ENCODE assay signal across 9 cellular contexts in genomic region chr20:52047811-52048302, GRCh38.
DNase-seq lines count a peak whose midpoint lies in the region; ATAC-seq and TF ChIP-seq lines count a peak whose summit lies in the region.
"Had no signal": no experiment of that assay in that cellular context is flagged by ENCODE, and none has a peak within 500 bp of the region (broad histone marks: within the 10 kb centered on the region; RNA-seq: fewer than 3 reads in every experiment).

No MANE protein-coding gene starts in this region.

- POLR2A ChIA-PET in SK-N-SH (lab: Yijun Ruan, JAX) = no interaction called here

- H3F3A ChIP-seq in SK-N-SH (replicated peaks; ENCODE audit: insufficient read depth) = no peaks in the 10 kb centered on the region

- no peaks in the 10 kb centered on the region for H3K9me2 ChIP-seq in SK-N-SH

- no peaks in the 10 kb centered on the region for H4K20me1 ChIP-seq in SK-N-SH (ENCODE audit: insufficient read depth)

- DNase-seq in SK-N-SH (no peak), NCI-H2196 (lab: John Stamatoyannopoulos, UW; ENCODE audit: unreplicated experiment) (no peak), NCI-H748 treated with DMSO at 0.1 percent for 48 hours (lab: John Stamatoyannopoulos, UW) (no peak), lower lobe of right lung (no peak)
- peak; percentile 53 for DNase-seq in activated CD8-positive, alpha-beta memory T cell treated with anti-CD3 and anti-CD28 coated beads, Interleukin-2, amount 50 U/mL, for 48 hours
- DNase-seq in stimulated activated CD8-positive, alpha-beta memory T cell treated with anti-CD3 and anti-CD28 coated beads, Interleukin-7, amount 100 ng/mL, for 24 hours (ENCODE audit: low read depth) = peak; percentile 3
- DNase-seq: tibial artery had no signal

- no peak overlapping the region for H2AFZ ChIP-seq in SK-N-SH (ENCODE audit: low read depth)

- H3K27me3 ChIP-seq in SK-N-SH (ENCODE audit: insufficient read depth) (no peaks in the 10 kb centered on the region), iPS-15b (ENCODE audit: control insufficient read depth, insufficient read depth, low read length) (no peaks in the 10 kb centered on the region), lower lobe of right lung (ENCODE audit: low read depth) (no peaks in the 10 kb centered on the region)
- H3K27me3 ChIP-seq: tibial artery had no signal

- no peaks in the 10 kb centered on the region for H3K36me3 ChIP-seq in SK-N-SH (replicated peaks in 1 of 2; ENCODE audit: control insufficient read depth in 1 of 2, insufficient read depth in 2 of 2, low read length in 1 of 2)
- no peaks in the 10 kb centered on the region for H3K36me3 ChIP-seq in iPS-15b (ENCODE audit: control insufficient read depth, insufficient read depth, low read length)
- no peaks in the 10 kb centered on the region for H3K36me3 ChIP-seq in lower lobe of right lung
- H3K36me3 ChIP-seq: tibial artery had no signal

- intact Hi-C loops in lower lobe of right lung (cut with DNase I) = no loop called here

- TF ChIP-seq RAD21 in SK-N-SH (IDR thresholded peaks at IDR 0.05; ENCODE audit: low read length) = no peak

- no peak for TF ChIP-seq CTCF in SK-N-SH (IDR thresholded peaks at IDR 0.05)
- no peak for TF ChIP-seq CTCF in lower lobe of right lung (IDR thresholded peaks at IDR 0.05)

- CTCF ChIA-PET in SK-N-SH (lab: Yijun Ruan, JAX) = interaction anchor here (0.7 to 1.8 kb wide), 5 partner anchors 12 to 347 kb away, joined by 3 to 6 read pairs (median 3); partner anchors contain the start of gene SALL4

- H3K9ac ChIP-seq in SK-N-SH = no peak overlapping the region
- peak overlapping the region; percentile 55 for H3K9ac ChIP-seq in iPS-15b (ENCODE audit: low read depth, low read length)

- no peaks in the 10 kb centered on the region for H3K79me2 ChIP-seq in SK-N-SH (ENCODE audit: insufficient read depth)

- H3K4me1 ChIP-seq in SK-N-SH (ENCODE audit: control insufficient read depth in 1 of 2, insufficient read depth in 2 of 2, low read depth in 1 of 2, low read length in 1 of 2) (peaks cover 0 to 4% of the 10 kb centered on the region in 2 experiments; a peak in 1 of 4 replicates), iPS-15b (ENCODE audit: control insufficient read depth, insufficient read depth, low read length) (peaks cover 22% of the 10 kb centered on the region), lower lobe of right lung (no peaks in the 10 kb centered on the region)

- TF ChIP-seq EP300 in SK-N-SH (IDR thresholded peaks at IDR 0.05; ENCODE audit: borderline replicate concordance in 1 of 2, low read depth in 1 of 2, low read length in 1 of 2) = no peak

- WGBS in SK-N-SH (ENCODE audit: low lambda C conversion rate) = 68% methylated on average over 14 of the region's 14 CpGs

- no peak overlapping the region for H3K27ac ChIP-seq in SK-N-SH (ENCODE audit: low read depth in 2 of 2, low read length in 1 of 2)
- H3K27ac ChIP-seq in lower lobe of right lung = no peak overlapping the region
- H3K27ac ChIP-seq: tibial artery had no signal

- no peaks in the 10 kb centered on the region for H3K9me3 ChIP-seq in SK-N-SH
- H3K9me3 ChIP-seq in iPS-15b (ENCODE audit: control insufficient read depth, insufficient read depth, low read length) = no peaks in the 10 kb centered on the region
- H3K9me3 ChIP-seq in lower lobe of right lung = no peaks in the 10 kb centered on the region
- H3K9me3 ChIP-seq: tibial artery had no signal

- H3K4me3 ChIP-seq in SK-N-SH (ENCODE audit: low read depth in 2 of 2, low read length in 1 of 2) (no peak overlapping the region), iPS-15b (ENCODE audit: low read depth, low read length) (peak overlapping the region; percentile 43), lower lobe of right lung (no peak overlapping the region)
- H3K4me3 ChIP-seq: tibial artery had no signal

- ATAC-seq in SK-N-SH treated with all-trans-retinoic acid at 6 μM for 48 hours (no peak), lower lobe of right lung (no peak)

- no peak overlapping the region for H3K4me2 ChIP-seq in SK-N-SH

TF ChIP-seq in SK-N-SH, 30 proteins besides CTCF, POLR2A, EP300 and RAD21:
- TF ChIP-seq ZBTB33 (IDR thresholded peaks at IDR 0.05; ENCODE audit: borderline replicate concordance, low read depth) (no peak), GATA2 (CRISPR knock-in tag; IDR thresholded peaks at IDR 0.05) (0 out of 2 replicates have a peak, but pooled peaks have one; percentile 7)

TF ChIP-seq in SK-N-SH treated with all-trans-retinoic acid at 6 μM for 48 hours, 23 proteins besides CTCF, POLR2A, EP300 and RAD21:
- TF ChIP-seq OSR1 (CRISPR knock-in tag; IDR thresholded peaks at IDR 0.05) (no peak), TCF4 (CRISPR knock-in tag; IDR thresholded peaks at IDR 0.05; ENCODE audit: borderline replicate concordance) (no peak), ZNF8 (CRISPR knock-in tag; IDR thresholded peaks at IDR 0.05) (no peak), RARB (CRISPR knock-in tag; IDR thresholded peaks at IDR 0.05) (no peak), TOX (CRISPR knock-in tag; IDR thresholded peaks at IDR 0.05; ENCODE audit: borderline replicate concordance) (no peak), PATZ1 (CRISPR knock-in tag; IDR thresholded peaks at IDR 0.05; ENCODE audit: borderline replicate concordance) (no peak), ZFP3 (CRISPR knock-in tag; IDR thresholded peaks at IDR 0.05) (no peak), ZFP30 (CRISPR knock-in tag; IDR thresholded peaks at IDR 0.05) (no peak)

Comparison
In these comparisons a context has a peak if more than half of its experiments do, and no peak if none do; other contexts are left out.
1. DNase-seq: peak in activated CD8-positive, alpha-beta memory T cell treated with anti-CD3 and anti-CD28 coated beads, Interleukin-2, amount 50 U/mL, for 48 hours (single experiment) and stimulated activated CD8-positive, alpha-beta memory T cell treated with anti-CD3 and anti-CD28 coated beads, Interleukin-7, amount 100 ng/mL, for 24 hours (single experiment); none in SK-N-SH (single experiment), NCI-H2196 (single experiment), NCI-H748 treated with DMSO at 0.1 percent for 48 hours (single experiment) and lower lobe of right lung (single experiment).